Comparison of ENCODE assay signal across 24 cellular contexts in the genomic region with DNA sequence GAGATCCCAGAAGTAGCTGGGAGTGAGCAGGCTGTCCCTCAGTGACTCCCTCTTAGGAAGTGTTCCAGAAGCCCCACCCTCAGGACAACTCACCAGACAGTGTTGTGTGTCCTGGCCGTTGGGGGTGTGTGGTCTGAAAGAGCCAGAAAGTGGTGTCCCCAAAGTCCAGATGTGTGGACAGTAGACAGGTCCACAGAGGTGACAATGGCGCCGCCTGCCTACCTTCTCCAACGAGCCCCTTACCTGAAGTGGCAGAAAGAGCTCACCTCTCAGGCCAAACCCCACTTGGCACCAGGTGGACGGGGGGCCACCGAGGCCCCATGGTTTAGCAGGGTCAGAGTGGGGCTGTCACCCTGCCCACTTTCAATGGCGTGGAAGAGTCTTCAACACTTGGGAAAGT. TPM values are rescaled to one million over a fixed set of nuclear protein-coding genes. Genes with fewer than 3 reads are reported as not detected.
DNase-seq lines count a peak whose midpoint lies in the region; ATAC-seq, FAIRE-seq and TF ChIP-seq lines count a peak whose summit lies in the region.
"Had no signal": no experiment of that assay in that cellular context is flagged by ENCODE, and none has a peak within 500 bp of the region (broad histone marks: within the 10 kb centered on the region; RNA-seq: fewer than 3 reads in every experiment).

No MANE protein-coding gene starts in this region.

- H3K4me1 ChIP-seq in PC-9 (replicated peaks; ENCODE audit: insufficient read depth) = peaks cover 41% of the 10 kb centered on the region
- H3K4me1 ChIP-seq in esophagus squamous epithelium = peaks cover 11 to 60% (median 11%) of the 10 kb centered on the region in 3 donors
- H3K4me1 ChIP-seq in GM23248 (ENCODE audit: insufficient read depth) = no peaks in the 10 kb centered on the region
- H3K4me1 ChIP-seq in adrenal gland (replicated peaks in 1 of 2) = no peaks in the 10 kb centered on the region
- no peaks in the 10 kb centered on the region for H3K4me1 ChIP-seq in A673 (ENCODE audit: insufficient read depth, low read length, poor library complexity, severe bottlenecking)

- POLR2A ChIA-PET in PC-9 (lab: Charles Lee; ENCODE audit: unreplicated experiment) = interaction anchor here (0.7 kb wide), 1 partner anchor 41 kb away, joined by 5 read pairs; no protein-coding TSS in a partner anchor
- POLR2A ChIA-PET in A673 (lab: Charles Lee; ENCODE audit: low non-redundant PET) = no interaction called here

- DNase-seq in PC-9 = no peak
- peak; percentile 50 for DNase-seq in bronchial epithelial cell (ENCODE audit: low read depth)
- no peak for DNase-seq in esophagus squamous epithelium (lab: John Stamatoyannopoulos, UW)
- DNase-seq in sciatic nerve (ENCODE audit: low spot score) = peak; percentile 38
- DNase-seq in GM23248 = no peak
- no peak for DNase-seq in adrenal gland
- DNase-seq in A673 (ENCODE audit: low spot score) = no peak
- DNase-seq: C1 segment of cervical spinal cord; CD4-positive, alpha-beta memory T cell; COR-L47; H7; NCI-H1092; NCI-H1436; NCI-H187; NCI-H2081 treated with DMSO at 0.1 percent for 48 hours; NCI-H2171; NCI-H226; NCI-H510A had no signal

- peak overlapping the region; percentile 73 for H3K4me2 ChIP-seq in PC-9
- H3K4me2 ChIP-seq in GM23248 (ENCODE audit: unreplicated experiment) = no peak overlapping the region
- H3K4me2 ChIP-seq: A549 had no signal

- H3K79me2 ChIP-seq in PC-9 (ENCODE audit: low read depth) (no peaks in the 10 kb centered on the region), GM23248 (ENCODE audit: insufficient read depth) (no peaks in the 10 kb centered on the region)

- in situ Hi-C loops in GM23248 (cut with MboI) = no loop called here

- intact Hi-C loops in PC-9 (cut with micrococcal nuclease; ENCODE audit: unreplicated experiment) (loop anchor here (2.0 kb wide), 1 partner anchor 81 kb away; no protein-coding TSS in a partner anchor), esophagus squamous epithelium (cut with DNase I) (no loop called here), sciatic nerve (cut with DNase I) (loop anchor here (10.0 kb wide), 1 partner anchor 173 kb away; no protein-coding TSS in a partner anchor), adrenal gland (cut with DNase I) (no loop called here), A673 (cut with micrococcal nuclease; ENCODE audit: unreplicated experiment) (no loop called here)

- CTCF ChIA-PET in PC-9 (lab: Charles Lee) (interaction anchor here (1.4 kb wide), 1 partner anchor 172 kb away, joined by 7 read pairs; no protein-coding TSS in a partner anchor), A673 (lab: Charles Lee) (no interaction called here)

- H4K20me1 ChIP-seq in PC-9 (ENCODE audit: insufficient read depth) (no peaks in the 10 kb centered on the region), GM23248 (ENCODE audit: insufficient read depth) (no peaks in the 10 kb centered on the region)

- no peaks in the 10 kb centered on the region for H3K9me2 ChIP-seq in PC-9 (ENCODE audit: insufficient read depth)
- no peaks in the 10 kb centered on the region for H3K9me2 ChIP-seq in GM23248 (ENCODE audit: insufficient read depth)

- H3K4me3 ChIP-seq in PC-9 (no peak overlapping the region), bronchial epithelial cell (ENCODE audit: low read depth, low read length) (no peak overlapping the region), esophagus squamous epithelium (no peak overlapping the region), GM23248 (no peak overlapping the region), adrenal gland (no peak overlapping the region), A673 (ENCODE audit: low read depth, low read length, poor library complexity, severe bottlenecking) (no peak overlapping the region)
- H3K4me3 ChIP-seq: A549 had no signal

- peak overlapping the region; percentile 88 for H3K27ac ChIP-seq in PC-9
- H3K27ac ChIP-seq in esophagus squamous epithelium = peak overlapping the region; percentile 31 to 90 (median 79)
- H3K27ac ChIP-seq in GM23248 = no peak overlapping the region
- no peak overlapping the region for H3K27ac ChIP-seq in adrenal gland
- no peak overlapping the region for H3K27ac ChIP-seq in A673 (ENCODE audit: low read depth, low read length, poor library complexity, severe bottlenecking)
- H3K27ac ChIP-seq: A549, HL-60 had no signal

- TF ChIP-seq CTCF in PC-9 (conservative IDR thresholded peaks at IDR 0.05) (no peak), bronchial epithelial cell (IDR thresholded peaks at IDR 0.05; ENCODE audit: insufficient read depth, low read length, severe bottlenecking) (no peak), esophagus squamous epithelium (IDR thresholded peaks at IDR 0.05) (no peak), adrenal gland (IDR thresholded peaks at IDR 0.05) (no peak), A673 (conservative IDR thresholded peaks at IDR 0.05; ENCODE audit: low read depth, low read length) (no peak)

- no peaks in the 10 kb centered on the region for H3K27me3 ChIP-seq in PC-9 (ENCODE audit: insufficient read depth, low read depth)
- no peaks in the 10 kb centered on the region for H3K27me3 ChIP-seq in bronchial epithelial cell (ENCODE audit: control insufficient read depth, insufficient read depth, low read length)
- H3K27me3 ChIP-seq in esophagus squamous epithelium = peaks cover 0 to 2% (median 0%) of the 10 kb centered on the region in 4 donors
- H3K27me3 ChIP-seq in GM23248 (replicated peaks; ENCODE audit: insufficient read depth) = peaks cover 8% of the 10 kb centered on the region
- H3K27me3 ChIP-seq in adrenal gland = no peaks in the 10 kb centered on the region
- peaks cover 26% of the 10 kb centered on the region for H3K27me3 ChIP-seq in A673 (replicated peaks; ENCODE audit: insufficient read depth, low read depth, low read length, poor library complexity)

- no peak for TF ChIP-seq POLR2A in esophagus squamous epithelium (IDR thresholded peaks at IDR 0.05)
- no peak for TF ChIP-seq POLR2A in adrenal gland (IDR thresholded peaks at IDR 0.05)

- H3K9ac ChIP-seq in GM23248 = no peak overlapping the region

- no peak for ATAC-seq in sciatic nerve
- ATAC-seq: A549, Right ventricle myocardium inferior had no signal

- BruUV-seq in PC-9 (replicated peaks; lab: Mats Ljungman, UMichigan) (no TSS peak), A673 (replicated peaks; lab: Mats Ljungman, UMichigan) (no TSS peak)

- H3K36me3 ChIP-seq in PC-9 (ENCODE audit: low read depth) (no peaks in the 10 kb centered on the region), bronchial epithelial cell (ENCODE audit: control insufficient read depth, insufficient read depth, low read length) (no peaks in the 10 kb centered on the region), esophagus squamous epithelium (no peaks in the 10 kb centered on the region), GM23248 (ENCODE audit: low read depth) (no peaks in the 10 kb centered on the region), adrenal gland (replicated peaks in 1 of 2) (no peaks in the 10 kb centered on the region), A673 (ENCODE audit: insufficient read depth, low read length, poor library complexity, severe bottlenecking) (no peaks in the 10 kb centered on the region)

- peak; percentile 7 for FAIRE-seq in bronchial epithelial cell (lab: Jason Lieb, UNC)
- FAIRE-seq: A549, G401.6, RCC 7860 had no signal

- no peak overlapping the region for H2AFZ ChIP-seq in PC-9
- no peak overlapping the region for H2AFZ ChIP-seq in GM23248

- no peaks in the 10 kb centered on the region for H3K9me3 ChIP-seq in PC-9 (ENCODE audit: insufficient read depth, low read depth)
- no peaks in the 10 kb centered on the region for H3K9me3 ChIP-seq in esophagus squamous epithelium
- H3K9me3 ChIP-seq in GM23248 (ENCODE audit: low read depth) = no peaks in the 10 kb centered on the region
- no peaks in the 10 kb centered on the region for H3K9me3 ChIP-seq in adrenal gland (replicated peaks in 1 of 3)
- H3K9me3 ChIP-seq in A673 (ENCODE audit: low read depth, low read length, poor library complexity, severe bottlenecking) = no peaks in the 10 kb centered on the region
- H3K9me3 ChIP-seq: A549 had no signal

- H3F3A ChIP-seq in PC-9 (ENCODE audit: insufficient read depth, low read depth) = peaks cover 43% of the 10 kb centered on the region
- H3F3A ChIP-seq in GM23248 (ENCODE audit: insufficient read depth) = no peaks in the 10 kb centered on the region

- WGBS in esophagus squamous epithelium, 2 donors = 79 to 90% methylated on average over 2 of the region's 7 CpGs
- WGBS in GM23248 (ENCODE audit: low coverage in 1 of 2, low lambda C conversion rate in 2 of 2, missing lambda C conversion rate in 2 of 2), 2 experiments = 65 to 69% methylated on average over 7 of the region's 7 CpGs
- WGBS in adrenal gland, 4 donors = 80 to 87% (median 85%) methylated on average over 3 to 7 of the region's 7 CpGs

RNA-seq across cellular contexts. Expression of a gene that starts 19.9 kb away (rescaled TPM):
- total RNA-seq in PC-9 (2021) = 2.3 and 4.4 TPM in 2 replicates
- total RNA-seq in bronchial epithelial cell = 0.13 and 0.53 TPM in 2 replicates
- 1 to 10 TPM in 1 of 4 donors, under 1 TPM in 2, not detected in 1; 0.27 to 1.5 (median 0.57) TPM for total RNA-seq in esophagus squamous epithelium
- 2.1 TPM for total RNA-seq in sciatic nerve
- 0.63 and 0.86 TPM in 2 replicates for total RNA-seq in GM23248 (2014; rRNA removed; shearing (Covaris generic))
- polyA plus RNA-seq in GM23248 (2016; fragmentation: Nextera tagmentation; extraction: Ambion mirVana) = 5.2 and 5.5 TPM in 2 replicates
- 1 to 10 TPM in 6 of 8 donors, under 1 TPM in 2; 0.87 to 2.8 (median 2.1) TPM for total RNA-seq in adrenal gland
- 1 to 10 TPM; 1.7 to 3.6 (median 2.9) TPM for polyA plus RNA-seq in adrenal gland
- 3.1 and 3.3 TPM in 2 replicates for total RNA-seq in A673 (2021)

RNA-seq across cellular contexts. Expression of a gene that starts 20.0 kb away (rescaled TPM):
- 19.2 and 41.4 TPM in 2 replicates for total RNA-seq in PC-9 (2021)
- total RNA-seq in bronchial epithelial cell = 11.1 and 11.6 TPM in 2 replicates
- 10 to 100 TPM in 2 of 4 donors, 1 to 10 TPM in 2; 5.5 to 18.9 (median 12.5) TPM for total RNA-seq in esophagus squamous epithelium
- total RNA-seq in sciatic nerve = 13.8 TPM
- 4.8 and 8.9 TPM in 2 replicates for total RNA-seq in GM23248 (2014; rRNA removed; shearing (Covaris generic))
- 64.9 and 70.0 TPM in 2 replicates for polyA plus RNA-seq in GM23248 (2016; fragmentation: Nextera tagmentation; extraction: Ambion mirVana)
- total RNA-seq in adrenal gland = 10 to 100 TPM in 6 of 8 donors, 1 to 10 TPM in 2; 8.0 to 30.7 (median 19.6) TPM
- polyA plus RNA-seq in adrenal gland = 10 to 100 TPM; 17.5 to 57.3 (median 19.0) TPM
- 27.9 and 28.0 TPM in 2 replicates for total RNA-seq in A673 (2021)

RNA-seq across cellular contexts. Expression of a gene that starts 30.6 kb away (rescaled TPM):
- 103 and 114 TPM in 2 replicates for total RNA-seq in PC-9 (2021)
- 222 and 317 TPM in 2 replicates for total RNA-seq in bronchial epithelial cell
- total RNA-seq in esophagus squamous epithelium = 100 to 1,000 TPM; 446 to 796 (median 696) TPM
- 27.3 TPM for total RNA-seq in sciatic nerve
- 112 and 152 TPM in 2 replicates for total RNA-seq in GM23248 (2014; rRNA removed; shearing (Covaris generic))
- 630 and 673 TPM in 2 replicates for polyA plus RNA-seq in GM23248 (2016; fragmentation: Nextera tagmentation; extraction: Ambion mirVana)
- total RNA-seq in adrenal gland = 100 to 1,000 TPM in 5 of 8 donors, 10 to 100 TPM in 3; 64.6 to 224 (median 126) TPM
- polyA plus RNA-seq in adrenal gland = 100 to 1,000 TPM; 114 to 223 (median 122) TPM
- total RNA-seq in A673 (2021) = 140 and 147 TPM in 2 replicates

RNA-seq across cellular contexts. Expression of a gene that starts 30.9 kb away (rescaled TPM):
- total RNA-seq in PC-9 (2021) (34.1 and 47.0 TPM in 2 replicates), bronchial epithelial cell (6.6 and 9.2 TPM in 2 replicates), esophagus squamous epithelium (10 to 100 TPM in 3 of 4 donors, 1 to 10 TPM in 1; 8.1 to 17.4 (median 11.4) TPM), sciatic nerve (22.5 TPM), adrenal gland (10 to 100 TPM in 7 of 8 donors, 1 to 10 TPM in 1; 5.1 to 17.0 (median 13.1) TPM), A673 (2021) (41.2 and 42.8 TPM in 2 replicates)
- 14.2 and 20.5 TPM in 2 replicates for total RNA-seq in GM23248 (2014; rRNA removed; shearing (Covaris generic))
- polyA plus RNA-seq in GM23248 (2016; fragmentation: Nextera tagmentation; extraction: Ambion mirVana) (5.8 and 6.9 TPM in 2 replicates), adrenal gland (10 to 100 TPM in 2 of 3 donors, 1 to 10 TPM in 1; 8.4 to 13.3 (median 12.8) TPM)

RNA-seq across cellular contexts. Expression of a gene that starts 41.7 kb away (rescaled TPM):
- 0.92 and 2.0 TPM in 2 replicates for total RNA-seq in PC-9 (2021)
- total RNA-seq in bronchial epithelial cell = 0.38 and 0.53 TPM in 2 replicates
- total RNA-seq in esophagus squamous epithelium = 1 to 10 TPM in 2 of 4 donors, under 1 TPM in 2; 0.29 to 2.3 (median 1.3) TPM
- 0.62 TPM for total RNA-seq in sciatic nerve
- 0.76 TPM in 1 of 2 replicates, not detected in the other for total RNA-seq in GM23248 (2014; rRNA removed; shearing (Covaris generic))
- not detected in 2 replicates for polyA plus RNA-seq in GM23248 (2016; fragmentation: Nextera tagmentation; extraction: Ambion mirVana)
- 1 to 10 TPM in 6 of 8 donors, not detected in 2; 1.6 to 7.2 (median 5.7) TPM for total RNA-seq in adrenal gland
- 1 to 10 TPM in 2 of 3 donors, under 1 TPM in 1; 0.97 to 2.9 (median 2.3) TPM for polyA plus RNA-seq in adrenal gland
- not detected in 2 replicates for total RNA-seq in A673 (2021)
- total RNA-seq: CD4-positive, alpha-beta memory T cell; OCI-LY7; Right ventricle myocardium inferior had no signal
- polyA plus RNA-seq: CD4-positive, alpha-beta memory T cell had no signal

Comparison
In these comparisons a context has a peak if more than half of its experiments do, and no peak if none do; other contexts are left out.
1. DNase-seq: peak in bronchial epithelial cell (single experiment) and sciatic nerve (single experiment); none in PC-9 (0 of 2), esophagus squamous epithelium (single experiment), GM23248 (single experiment), adrenal gland (0 of 7) and A673 (single experiment).
2. H3K27ac ChIP-seq: peak in PC-9 (single experiment) and esophagus squamous epithelium (4 of 4); none in GM23248 (single experiment), adrenal gland (0 of 5) and A673 (single experiment).
3. intact Hi-C loops: an anchor here in PC-9 (2.0 kb wide) and sciatic nerve (10.0 kb wide); none called in esophagus squamous epithelium, adrenal gland and A673.